ENCODE assay signal across 8 cellular contexts in genomic region chr12:7130537-7130790, GRCh38. TPM values are rescaled to one million over a fixed set of nuclear protein-coding genes. Genes with fewer than 3 reads are reported as not detected.
DNase-seq lines count a peak whose midpoint lies in the region; ATAC-seq, FAIRE-seq and TF ChIP-seq lines count a peak whose summit lies in the region.

No MANE protein-coding gene starts in this region.

- CTCF ChIA-PET in HepG2 (lab: Yijun Ruan, JAX; ENCODE audit: low intra/inter-chr PET ratio, low total read pairs): no interaction called here

- intact Hi-C loops in adrenal gland (cut with DNase I) (no loop called here), HepG2 (cut with micrococcal nuclease; ENCODE audit: unreplicated experiment) (loop anchor here (1.0 kb wide), 1 partner anchor 70 kb away; the partner anchor contains the start of gene C1S), transverse colon (cut with DNase I; ENCODE audit: low total_unique reads) (no loop called here)

- TF ChIP-seq CTCF in adrenal gland (IDR thresholded peaks at IDR 0.05) (no peak), HepG2 (CRISPR knock-in tag; IDR thresholded peaks at IDR 0.05) (no peak), transverse colon (IDR thresholded peaks at IDR 0.05) (no peak), GM13977 (IDR thresholded peaks at IDR 0.05; ENCODE audit: extremely low read depth, insufficient read depth, missing control alignments) (no peak)

- peaks cover 27% of the 10 kb centered on the region for H3K79me2 ChIP-seq in HepG2 (ENCODE audit: insufficient read depth, low read length)

- no peaks in the 10 kb centered on the region for H3K9me3 ChIP-seq in adrenal gland (replicated peaks in 1 of 3)
- no peaks in the 10 kb centered on the region for H3K9me3 ChIP-seq in HepG2 (ENCODE audit: low read length)
- H3K9me3 ChIP-seq in transverse colon: no peaks in the 10 kb centered on the region

- TF ChIP-seq EP300 in HepG2 (IDR thresholded peaks at IDR 0.05; ENCODE audit: low read depth in 2 of 2, low read length in 2 of 2) (no peak), HepG2 (CRISPR knock-in tag; IDR thresholded peaks at IDR 0.05; ENCODE audit: borderline replicate concordance) (no peak), transverse colon (IDR thresholded peaks at IDR 0.05; ENCODE audit: low read depth) (no peak)

- H3K4me1 ChIP-seq in adrenal gland (replicated peaks in 1 of 2): peaks cover 20 to 32% of the 10 kb centered on the region in 2 donors
- H3K4me1 ChIP-seq in HepG2 (ENCODE audit: insufficient read depth, low read length): peaks cover 57% of the 10 kb centered on the region
- H3K4me1 ChIP-seq in transverse colon: peaks cover 10 to 28% (median 18%) of the 10 kb centered on the region in 4 donors

- TF ChIP-seq RAD21 in HepG2 (CRISPR knock-in tag; IDR thresholded peaks at IDR 0.05): no peak

- peak overlapping the region; percentile 96 for H3K4me2 ChIP-seq in HepG2 (ENCODE audit: low read depth, low read length)

- H3K27ac ChIP-seq in adrenal gland: peak overlapping the region in 3 of 5 donors; percentile 55 to 84 (median 73)
- peak overlapping the region; percentile 92 for H3K27ac ChIP-seq in HepG2 (ENCODE audit: extremely low read length, insufficient read depth, low read length)
- H3K27ac ChIP-seq in transverse colon: peak overlapping the region; percentile 52 to 68 (median 64)

- no peak for DNase-seq in activated T-cell treated with anti-CD3 and anti-CD28 coated beads, Interleukin-2, amount 50 U/mL, for 4 hours
- DNase-seq in activated T-cell treated with anti-CD3 and anti-CD28 coated beads, Interleukin-2, amount 50 U/mL, for 48 hours: no peak
- DNase-seq in adrenal gland: no peak
- DNase-seq in HepG2 (ENCODE audit: low spot score): no peak
- DNase-seq in transverse colon: no peak
- no peak for DNase-seq in GM13977 (ENCODE audit: low spot score)
- DNase-seq in NK-92 treated with Interleukin-12 subunit alpha and Interleukin-12 subunit beta, amount 100 ng/mL, for 24 hours (lab: John Stamatoyannopoulos, UW): no peak
- DNase-seq in NCI-H2081 (lab: John Stamatoyannopoulos, UW): no peak

- FAIRE-seq in HepG2 (lab: Jason Lieb, UNC): no peak

- peak overlapping the region; percentile 91 for H3K4me3 Mint-ChIP-seq in activated T-cell treated with anti-CD3 and anti-CD28 coated beads, Interleukin-2, amount 50 U/mL, for 4 hours

- no peaks in the 10 kb centered on the region for H3K27me3 Mint-ChIP-seq in activated T-cell treated with anti-CD3 and anti-CD28 coated beads, Interleukin-2, amount 50 U/mL, for 4 hours (ENCODE audit: low read depth)

- POLR2A ChIA-PET in HepG2 (lab: Yijun Ruan, JAX): interaction anchor here (1.0 to 3.5 kb wide), 5 partner anchors 10 to 187 kb away, joined by 5 to 25 read pairs (median 6); partner anchors contain the start of genes C12orf57, C1RL and RNU7-1

- H3K36me3 Mint-ChIP-seq in activated T-cell treated with anti-CD3 and anti-CD28 coated beads, Interleukin-2, amount 50 U/mL, for 4 hours (ENCODE audit: insufficient read depth): peaks cover 4% of the 10 kb centered on the region

- H3K9ac ChIP-seq in HepG2 (ENCODE audit: insufficient read depth, low read depth, low read length): peak overlapping the region; percentile 75

- peaks cover 30% of the 10 kb centered on the region for H3K4me1 Mint-ChIP-seq in activated T-cell treated with anti-CD3 and anti-CD28 coated beads, Interleukin-2, amount 50 U/mL, for 4 hours (ENCODE audit: low read depth)

- in situ Hi-C loops in HepG2 (cut with HindIII; ENCODE audit: extremely low pct_ligation_motif_present, low pct_unique_long_range_greater_than_20kb) (loop anchor here (5.0 kb wide), 1 partner anchor 57 kb away; the partner anchor contains the start of gene PEX5), transverse colon (cut with MboI; ENCODE audit: low pct_ligation_motif_present in 1 of 4, low pct_unique_long_range_greater_than_20kb in 1 of 4, low sequenced_read_pairs in 3 of 4) (no loop called here), GM13977 (cut with MboI; ENCODE audit: low pct_unique_long_range_greater_than_20kb, low sequenced_read_pairs, unreplicated experiment) (no loop called here)

- H3K36me3 ChIP-seq in adrenal gland (replicated peaks in 1 of 2): peaks cover 0 to 16% of the 10 kb centered on the region in 2 donors
- peaks cover 7 to 25% of the 10 kb centered on the region in 2 experiments; a peak in 4 of 5 replicates for H3K36me3 ChIP-seq in HepG2 (replicated peaks in 1 of 2; ENCODE audit: control insufficient read depth in 1 of 2, insufficient read depth in 2 of 2, low read length in 2 of 2)
- no peaks in the 10 kb centered on the region for H3K36me3 ChIP-seq in transverse colon

- no TSS peak for BruUV-seq in HepG2 (replicated peaks; lab: Mats Ljungman, UMichigan)

- no peak for TF ChIP-seq POLR2A in adrenal gland (IDR thresholded peaks at IDR 0.05)
- TF ChIP-seq POLR2A in HepG2 (IDR thresholded peaks at IDR 0.05; ENCODE audit: insufficient read depth in 1 of 2, low read depth in 2 of 2, low read length in 2 of 2): no peak; a peak in 1 of 4 replicates
- TF ChIP-seq POLR2A in transverse colon (IDR thresholded peaks at IDR 0.05): no peak

- peak overlapping the region in 3 of 4 donors; percentile 23 to 63 (median 45) for H3K4me3 ChIP-seq in adrenal gland
- peak overlapping the region; percentile 76 to 92 (median 88) for H3K4me3 ChIP-seq in HepG2 (replicated peaks in 1 of 3; ENCODE audit: insufficient read depth in 1 of 3, low read depth in 2 of 3, low read length in 3 of 3)
- peak overlapping the region; percentile 39 to 62 (median 56) for H3K4me3 ChIP-seq in transverse colon

- H4K20me1 ChIP-seq in HepG2 (ENCODE audit: insufficient read depth, low read length): peaks cover 12% of the 10 kb centered on the region

- H2AFZ ChIP-seq in HepG2 (ENCODE audit: low read length): no peak overlapping the region

- 0% methylated on average over 6 to 14 of the region's 14 CpGs for WGBS in adrenal gland, 4 donors
- WGBS in HepG2 (ENCODE audit: low lambda C conversion rate): no CpG with 5 or more reads among the region's 14 CpGs
- WGBS in transverse colon (ENCODE audit: low coverage in 1 of 2), 2 donors: 0% methylated on average over 14 of the region's 14 CpGs; no CpG with 5 or more reads in 1 of the 2 donors

- no peaks in the 10 kb centered on the region for H3K27me3 ChIP-seq in adrenal gland
- no peaks in the 10 kb centered on the region; a peak in 1 of 5 replicates for H3K27me3 ChIP-seq in HepG2 (ENCODE audit: control insufficient read depth in 1 of 2, insufficient read depth in 2 of 2, low read length in 2 of 2)
- H3K27me3 ChIP-seq in transverse colon: peaks cover 20% of the 10 kb centered on the region

- ATAC-seq in activated T-cell treated with anti-CD3 and anti-CD28 coated beads, Interleukin-2, amount 50 U/mL, for 4 hours: peak; percentile 21 to 23
- ATAC-seq in HepG2: peak; percentile 50

- H3K9me3 Mint-ChIP-seq in activated T-cell treated with anti-CD3 and anti-CD28 coated beads, Interleukin-2, amount 50 U/mL, for 4 hours: no peaks in the 10 kb centered on the region

RNA-seq across cellular contexts. Expression of gene CLSTN3, which starts 0.3 kb away (rescaled TPM):
- 10 to 100 TPM in 1 of 3 donors, 1 to 10 TPM in 2; 9.2 to 12.2 (median 9.9) TPM for total RNA-seq in activated T-cell treated with anti-CD3 and anti-CD28 coated beads, Interleukin-2, amount 50 U/mL, for 4 hours
- total RNA-seq in adrenal gland (100 to 1,000 TPM in 1 of 8 donors, 10 to 100 TPM in 7; 33.3 to 175 (median 44.9) TPM), HepG2 (2016; rRNA removed; fragmentation: Illumina TruSeq; extraction: Trizol) (10.8 and 26.2 TPM in 2 replicates), transverse colon (10 to 100 TPM; 13.9 to 98.7 (median 24.4) TPM)
- polyA plus RNA-seq in adrenal gland (10 to 100 TPM; 41.5 to 84.8 (median 41.8) TPM), HepG2 (2011; rRNA removed) (94.1 and 118 TPM in 2 replicates)
- total RNA-seq in HepG2 (2016; cell fraction: cytosol; rRNA removed; fragmentation: Illumina TruSeq; extraction: Trizol; ENCODE audit: low read depth): 2.9 and 3.7 TPM in 2 replicates
- 10.0 and 27.0 TPM in 2 replicates for total RNA-seq in HepG2 (2016; cell fraction: insoluble cytoplasmic fraction; rRNA removed; fragmentation: Illumina TruSeq; extraction: Trizol)
- 5.3 TPM in 2 replicates for total RNA-seq in HepG2 (2016; cell fraction: membrane; rRNA removed; fragmentation: Illumina TruSeq; extraction: Trizol)
- 35.4 and 43.8 TPM in 2 replicates for total RNA-seq in HepG2 (2016; cell fraction: nucleus; rRNA removed; fragmentation: Illumina TruSeq; extraction: Trizol)
- 79.5 and 81.3 TPM in 2 replicates for polyA plus RNA-seq in HepG2 (2011; cell fraction: cytosol; rRNA removed)
- 155 and 157 TPM in 2 replicates for polyA plus RNA-seq in HepG2 (2011; cell fraction: nucleus; rRNA removed)
- polyA plus RNA-seq in HepG2 (2012): 61.8 and 69.9 TPM in 2 replicates
- 1.3 and 2.0 TPM in 2 replicates for polyA plus RNA-seq in HepG2 (2016; cell fraction: cytosol; fragmentation: Illumina TruSeq; extraction: Trizol; ENCODE audit: low read depth)
- 9.0 and 11.0 TPM in 2 replicates for polyA plus RNA-seq in HepG2 (2016; cell fraction: insoluble cytoplasmic fraction; fragmentation: Illumina TruSeq; extraction: Trizol; ENCODE audit: low read depth)
- polyA plus RNA-seq in HepG2 (2016; cell fraction: membrane; fragmentation: Illumina TruSeq; extraction: Trizol; ENCODE audit: low read depth): 3.0 and 3.4 TPM in 2 replicates
- 67.7 and 79.8 TPM in 2 replicates for polyA plus RNA-seq in HepG2 (2016; cell fraction: nucleus; fragmentation: Illumina TruSeq; extraction: Trizol; ENCODE audit: insufficient read depth, low read depth)
- polyA minus RNA-seq in HepG2 (2011; rRNA and poly(A)+ RNA removed; ENCODE audit: low replicate concordance): 46.9 and 191 TPM in 2 replicates
- polyA minus RNA-seq in HepG2 (2011; cell fraction: cytosol; rRNA and poly(A)+ RNA removed): 49.9 and 80.8 TPM in 2 replicates
- 47.9 and 63.4 TPM in 2 replicates for polyA minus RNA-seq in HepG2 (2011; cell fraction: nucleus; rRNA and poly(A)+ RNA removed)

RNA-seq across cellular contexts. Expression of gene RBP5, which starts 1.8 kb away (rescaled TPM):
- total RNA-seq in activated T-cell treated with anti-CD3 and anti-CD28 coated beads, Interleukin-2, amount 50 U/mL, for 4 hours: not detected
- total RNA-seq in adrenal gland (10 to 100 TPM in 3 of 8 donors, 1 to 10 TPM in 5; 2.0 to 17.0 (median 9.1) TPM), HepG2 (2016; rRNA removed; fragmentation: Illumina TruSeq; extraction: Trizol) (19.8 and 21.4 TPM in 2 replicates), transverse colon (1 to 10 TPM in 1 of 4 donors, under 1 TPM in 1, not detected in 2; 0.55 to 3.0 TPM)
- polyA plus RNA-seq in adrenal gland (10 to 100 TPM in 2 of 3 donors, 1 to 10 TPM in 1; 8.7 to 17.8 (median 15.0) TPM), HepG2 (2011; rRNA removed) (13.8 and 17.5 TPM in 2 replicates)
- 9.8 and 10.8 TPM in 2 replicates for total RNA-seq in HepG2 (2016; cell fraction: cytosol; rRNA removed; fragmentation: Illumina TruSeq; extraction: Trizol; ENCODE audit: low read depth)
- total RNA-seq in HepG2 (2016; cell fraction: insoluble cytoplasmic fraction; rRNA removed; fragmentation: Illumina TruSeq; extraction: Trizol): 19.4 and 22.0 TPM in 2 replicates
- 10.5 and 10.7 TPM in 2 replicates for total RNA-seq in HepG2 (2016; cell fraction: membrane; rRNA removed; fragmentation: Illumina TruSeq; extraction: Trizol)
- 10.1 and 12.6 TPM in 2 replicates for total RNA-seq in HepG2 (2016; cell fraction: nucleus; rRNA removed; fragmentation: Illumina TruSeq; extraction: Trizol)
- polyA plus RNA-seq in HepG2 (2011; cell fraction: cytosol; rRNA removed): 11.8 and 12.1 TPM in 2 replicates
- polyA plus RNA-seq in HepG2 (2011; cell fraction: nucleus; rRNA removed): 32.8 and 44.7 TPM in 2 replicates
- polyA plus RNA-seq in HepG2 (2012): 13.0 and 19.0 TPM in 2 replicates
- polyA plus RNA-seq in HepG2 (2016; cell fraction: cytosol; fragmentation: Illumina TruSeq; extraction: Trizol; ENCODE audit: low read depth): 11.0 and 15.5 TPM in 2 replicates
- polyA plus RNA-seq in HepG2 (2016; cell fraction: insoluble cytoplasmic fraction; fragmentation: Illumina TruSeq; extraction: Trizol; ENCODE audit: low read depth): 28.5 and 29.8 TPM in 2 replicates
- 9.1 and 12.4 TPM in 2 replicates for polyA plus RNA-seq in HepG2 (2016; cell fraction: membrane; fragmentation: Illumina TruSeq; extraction: Trizol; ENCODE audit: low read depth)
- polyA plus RNA-seq in HepG2 (2016; cell fraction: nucleus; fragmentation: Illumina TruSeq; extraction: Trizol; ENCODE audit: insufficient read depth, low read depth): 23.8 and 24.2 TPM in 2 replicates
- polyA minus RNA-seq in HepG2 (2011; rRNA and poly(A)+ RNA removed; ENCODE audit: low replicate concordance): 17.1 TPM in 1 of 2 replicates, not detected in the other
- polyA minus RNA-seq in HepG2 (2011; cell fraction: cytosol; rRNA and poly(A)+ RNA removed): 5.3 and 5.5 TPM in 2 replicates
- 12.1 and 20.4 TPM in 2 replicates for polyA minus RNA-seq in HepG2 (2011; cell fraction: nucleus; rRNA and poly(A)+ RNA removed)

RNA-seq across cellular contexts. Expression of gene C1RL, which starts 21.4 kb away (rescaled TPM):
- 1 to 10 TPM; 3.7 to 7.0 (median 6.0) TPM for total RNA-seq in activated T-cell treated with anti-CD3 and anti-CD28 coated beads, Interleukin-2, amount 50 U/mL, for 4 hours
- total RNA-seq in adrenal gland (100 to 1,000 TPM; 118 to 407 (median 159) TPM), HepG2 (2016; rRNA removed; fragmentation: Illumina TruSeq; extraction: Trizol) (14.2 and 28.9 TPM in 2 replicates), transverse colon (100 to 1,000 TPM in 1 of 4 donors, 10 to 100 TPM in 3; 39.6 to 261 (median 65.0) TPM)
- polyA plus RNA-seq in adrenal gland (100 to 1,000 TPM; 120 to 186 (median 156) TPM), HepG2 (2011; rRNA removed) (53.1 and 73.4 TPM in 2 replicates)
- total RNA-seq in HepG2 (2016; cell fraction: cytosol; rRNA removed; fragmentation: Illumina TruSeq; extraction: Trizol; ENCODE audit: low read depth): 4.9 and 5.6 TPM in 2 replicates
- 14.6 and 24.7 TPM in 2 replicates for total RNA-seq in HepG2 (2016; cell fraction: insoluble cytoplasmic fraction; rRNA removed; fragmentation: Illumina TruSeq; extraction: Trizol)
- 9.1 and 10.3 TPM in 2 replicates for total RNA-seq in HepG2 (2016; cell fraction: membrane; rRNA removed; fragmentation: Illumina TruSeq; extraction: Trizol)
- total RNA-seq in HepG2 (2016; cell fraction: nucleus; rRNA removed; fragmentation: Illumina TruSeq; extraction: Trizol): 30.9 and 42.1 TPM in 2 replicates
- 32.8 and 36.0 TPM in 2 replicates for polyA plus RNA-seq in HepG2 (2011; cell fraction: cytosol; rRNA removed)
- polyA plus RNA-seq in HepG2 (2011; cell fraction: nucleus; rRNA removed): 60.3 and 87.6 TPM in 2 replicates
- polyA plus RNA-seq in HepG2 (2012): 22.3 and 28.7 TPM in 2 replicates
- 3.0 and 3.5 TPM in 2 replicates for polyA plus RNA-seq in HepG2 (2016; cell fraction: cytosol; fragmentation: Illumina TruSeq; extraction: Trizol; ENCODE audit: low read depth)
- 14.0 and 14.1 TPM in 2 replicates for polyA plus RNA-seq in HepG2 (2016; cell fraction: insoluble cytoplasmic fraction; fragmentation: Illumina TruSeq; extraction: Trizol; ENCODE audit: low read depth)
- polyA plus RNA-seq in HepG2 (2016; cell fraction: membrane; fragmentation: Illumina TruSeq; extraction: Trizol; ENCODE audit: low read depth): 5.6 and 7.3 TPM in 2 replicates
- 51.4 and 56.2 TPM in 2 replicates for polyA plus RNA-seq in HepG2 (2016; cell fraction: nucleus; fragmentation: Illumina TruSeq; extraction: Trizol; ENCODE audit: insufficient read depth, low read depth)
- polyA minus RNA-seq in HepG2 (2011; rRNA and poly(A)+ RNA removed; ENCODE audit: low replicate concordance): 41.3 and 114 TPM in 2 replicates
- 30.1 and 38.2 TPM in 2 replicates for polyA minus RNA-seq in HepG2 (2011; cell fraction: cytosol; rRNA and poly(A)+ RNA removed)
- 34.5 and 39.2 TPM in 2 replicates for polyA minus RNA-seq in HepG2 (2011; cell fraction: nucleus; rRNA and poly(A)+ RNA removed)

RNA-seq across cellular contexts. Expression of gene C1R, which starts 38.2 kb away (rescaled TPM):
- 1 to 10 TPM in 2 of 3 donors, under 1 TPM in 1; 0.98 to 2.3 (median 1.7) TPM for total RNA-seq in activated T-cell treated with anti-CD3 and anti-CD28 coated beads, Interleukin-2, amount 50 U/mL, for 4 hours
- total RNA-seq in adrenal gland: 1,000 to 10,000 TPM in 1 of 8 donors, 100 to 1,000 TPM in 7; 206 to 1,160 (median 464) TPM
- polyA plus RNA-seq in adrenal gland: 100 to 1,000 TPM; 256 to 425 (median 307) TPM
- total RNA-seq in HepG2 (2016; rRNA removed; fragmentation: Illumina TruSeq; extraction: Trizol): 1.7 and 3.5 TPM in 2 replicates
- 0.44 and 0.61 TPM in 2 replicates for total RNA-seq in HepG2 (2016; cell fraction: cytosol; rRNA removed; fragmentation: Illumina TruSeq; extraction: Trizol; ENCODE audit: low read depth)
- 2.6 and 4.1 TPM in 2 replicates for total RNA-seq in HepG2 (2016; cell fraction: insoluble cytoplasmic fraction; rRNA removed; fragmentation: Illumina TruSeq; extraction: Trizol)
- total RNA-seq in HepG2 (2016; cell fraction: membrane; rRNA removed; fragmentation: Illumina TruSeq; extraction: Trizol): 0.93 and 1.4 TPM in 2 replicates
- 3.8 and 4.3 TPM in 2 replicates for total RNA-seq in HepG2 (2016; cell fraction: nucleus; rRNA removed; fragmentation: Illumina TruSeq; extraction: Trizol)
- polyA plus RNA-seq in HepG2 (2011; rRNA removed): 6.5 and 11.2 TPM in 2 replicates
- polyA plus RNA-seq in HepG2 (2011; cell fraction: cytosol; rRNA removed): 6.2 and 6.5 TPM in 2 replicates
- 6.1 and 8.4 TPM in 2 replicates for polyA plus RNA-seq in HepG2 (2011; cell fraction: nucleus; rRNA removed)
- polyA plus RNA-seq in HepG2 (2012): 1.2 and 1.9 TPM in 2 replicates
- polyA plus RNA-seq in HepG2 (2016; cell fraction: cytosol; fragmentation: Illumina TruSeq; extraction: Trizol; ENCODE audit: low read depth): 0.42 and 0.57 TPM in 2 replicates
- 1.6 and 2.2 TPM in 2 replicates for polyA plus RNA-seq in HepG2 (2016; cell fraction: insoluble cytoplasmic fraction; fragmentation: Illumina TruSeq; extraction: Trizol; ENCODE audit: low read depth)
- 1.2 and 1.3 TPM in 2 replicates for polyA plus RNA-seq in HepG2 (2016; cell fraction: membrane; fragmentation: Illumina TruSeq; extraction: Trizol; ENCODE audit: low read depth)
- polyA plus RNA-seq in HepG2 (2016; cell fraction: nucleus; fragmentation: Illumina TruSeq; extraction: Trizol; ENCODE audit: insufficient read depth, low read depth): 6.5 and 7.1 TPM in 2 replicates
- polyA minus RNA-seq in HepG2 (2011; rRNA and poly(A)+ RNA removed; ENCODE audit: low replicate concordance): 3.3 and 5.9 TPM in 2 replicates
- 0.70 and 1.3 TPM in 2 replicates for polyA minus RNA-seq in HepG2 (2011; cell fraction: cytosol; rRNA and poly(A)+ RNA removed)
- polyA minus RNA-seq in HepG2 (2011; cell fraction: nucleus; rRNA and poly(A)+ RNA removed): 1.7 and 2.7 TPM in 2 replicates
- total RNA-seq in transverse colon: 100 to 1,000 TPM in 3 of 4 donors, 10 to 100 TPM in 1; 68.5 to 154 (median 125) TPM

RNA-seq across cellular contexts. Expression of gene PEX5, which starts 59.0 kb away (rescaled TPM):
- total RNA-seq in activated T-cell treated with anti-CD3 and anti-CD28 coated beads, Interleukin-2, amount 50 U/mL, for 4 hours: 10 to 100 TPM; 45.9 to 68.0 (median 65.7) TPM
- total RNA-seq in adrenal gland (10 to 100 TPM; 29.8 to 65.0 (median 50.6) TPM), HepG2 (2016; rRNA removed; fragmentation: Illumina TruSeq; extraction: Trizol) (29.0 and 35.2 TPM in 2 replicates), transverse colon (10 to 100 TPM; 23.9 to 86.0 (median 30.3) TPM)
- polyA plus RNA-seq in adrenal gland (10 to 100 TPM; 22.4 to 31.5 (median 23.4) TPM), HepG2 (2011; rRNA removed) (16.4 and 17.4 TPM in 2 replicates)
- 25.2 and 29.3 TPM in 2 replicates for total RNA-seq in HepG2 (2016; cell fraction: cytosol; rRNA removed; fragmentation: Illumina TruSeq; extraction: Trizol; ENCODE audit: low read depth)
- 29.8 and 33.2 TPM in 2 replicates for total RNA-seq in HepG2 (2016; cell fraction: insoluble cytoplasmic fraction; rRNA removed; fragmentation: Illumina TruSeq; extraction: Trizol)
- total RNA-seq in HepG2 (2016; cell fraction: membrane; rRNA removed; fragmentation: Illumina TruSeq; extraction: Trizol): 26.2 and 26.3 TPM in 2 replicates
- 19.6 and 20.8 TPM in 2 replicates for total RNA-seq in HepG2 (2016; cell fraction: nucleus; rRNA removed; fragmentation: Illumina TruSeq; extraction: Trizol)
- 15.0 and 16.0 TPM in 2 replicates for polyA plus RNA-seq in HepG2 (2011; cell fraction: cytosol; rRNA removed)
- 23.2 and 24.1 TPM in 2 replicates for polyA plus RNA-seq in HepG2 (2011; cell fraction: nucleus; rRNA removed)
- 22.6 and 23.6 TPM in 2 replicates for polyA plus RNA-seq in HepG2 (2012)
- 5.1 and 5.5 TPM in 2 replicates for polyA plus RNA-seq in HepG2 (2016; cell fraction: cytosol; fragmentation: Illumina TruSeq; extraction: Trizol; ENCODE audit: low read depth)
- 26.7 and 30.1 TPM in 2 replicates for polyA plus RNA-seq in HepG2 (2016; cell fraction: insoluble cytoplasmic fraction; fragmentation: Illumina TruSeq; extraction: Trizol; ENCODE audit: low read depth)
- 12.7 and 15.4 TPM in 2 replicates for polyA plus RNA-seq in HepG2 (2016; cell fraction: membrane; fragmentation: Illumina TruSeq; extraction: Trizol; ENCODE audit: low read depth)
- polyA plus RNA-seq in HepG2 (2016; cell fraction: nucleus; fragmentation: Illumina TruSeq; extraction: Trizol; ENCODE audit: insufficient read depth, low read depth): 26.8 and 27.9 TPM in 2 replicates
- polyA minus RNA-seq in HepG2 (2011; rRNA and poly(A)+ RNA removed; ENCODE audit: low replicate concordance): 23.0 and 24.3 TPM in 2 replicates
- 11.6 and 15.5 TPM in 2 replicates for polyA minus RNA-seq in HepG2 (2011; cell fraction: cytosol; rRNA and poly(A)+ RNA removed)
- polyA minus RNA-seq in HepG2 (2011; cell fraction: nucleus; rRNA and poly(A)+ RNA removed): 11.2 and 15.5 TPM in 2 replicates
